In the genomic region with DNA sequence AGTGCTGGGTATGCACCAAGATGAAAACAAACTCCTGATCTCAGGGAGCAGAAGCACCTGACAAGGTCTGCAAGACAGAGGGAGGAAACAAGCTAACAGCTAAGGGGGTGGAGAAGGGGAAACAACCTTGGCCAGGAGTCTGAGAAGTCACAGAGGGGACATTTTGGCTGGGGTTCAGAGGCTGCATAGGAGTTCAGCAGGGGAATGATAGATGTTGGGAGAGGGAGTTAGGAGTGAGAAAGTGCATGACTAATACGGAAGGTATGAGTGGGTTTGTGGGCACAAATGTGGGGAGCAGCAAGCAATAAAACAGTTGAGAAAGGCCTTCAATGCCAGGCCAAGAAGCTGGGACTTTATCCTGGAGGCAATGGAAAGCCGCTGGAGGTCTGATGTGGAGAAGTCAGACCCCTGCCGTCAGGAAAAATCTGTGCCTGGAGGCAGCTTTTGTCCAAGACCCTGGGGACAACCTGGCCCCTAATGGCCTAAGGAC, we compare ENCODE assay signal across 11 cellular contexts. TPM values are rescaled to one million over a fixed set of nuclear protein-coding genes. Genes with fewer than 3 reads are reported as not detected.
A peak's percentile ranks its signal among the peaks of the same experiment; 100 is the strongest.
DNase-seq lines count a peak whose midpoint lies in the region; ATAC-seq, FAIRE-seq and TF ChIP-seq lines count a peak whose summit lies in the region.
"Had no signal": no experiment of that assay in that cellular context is flagged by ENCODE, and none has a peak within 500 bp of the region (broad histone marks: within the 10 kb centered on the region; RNA-seq: fewer than 3 reads in every experiment).

No MANE protein-coding gene starts in this region.

- TF ChIP-seq CTCF in gastrocnemius medialis (IDR thresholded peaks at IDR 0.05 in 4 of 5, conservative IDR thresholded peaks at IDR 0.05 in 1 of 5): no peak

- ATAC-seq in gastrocnemius medialis (no peak), HG02973 (IDR thresholded peaks at IDR 0.05; ENCODE audit: unreplicated experiment) (no peak)
- ATAC-seq: GM12878 had no signal

- H3K36me3 ChIP-seq in gastrocnemius medialis: no peaks in the 10 kb centered on the region

- intact Hi-C loops in gastrocnemius medialis (cut with DNase I; ENCODE audit: low total_unique reads): no loop called here

- FAIRE-seq in H54 (lab: Jason Lieb, UNC): peak; percentile 58
- FAIRE-seq: GM12878 had no signal

- peaks cover 4 to 9% of the 10 kb centered on the region in 2 donors for H3K4me1 ChIP-seq in gastrocnemius medialis

- in situ Hi-C loops in gastrocnemius medialis (cut with MboI; ENCODE audit: low sequenced_read_pairs in 4 of 4): no loop called here

- H3K4me3 ChIP-seq in gastrocnemius medialis: no peak overlapping the region
- H3K4me3 ChIP-seq: GM12878 had no signal

- peaks cover 0 to under 1% (median 0%) of the 10 kb centered on the region in 3 donors for H3K27me3 ChIP-seq in gastrocnemius medialis

- H3K27ac ChIP-seq in epithelial cell of prostate (peak overlapping the region; percentile 99), gastrocnemius medialis (peak overlapping the region in 3 of 4 donors; percentile 27 to 54 (median 45))

- TF ChIP-seq POLR2A in H54 (IDR thresholded peaks at IDR 0.05; ENCODE audit: low read depth, low read length) (no peak), gastrocnemius medialis (IDR thresholded peaks at IDR 0.05) (no peak)

- no peaks in the 10 kb centered on the region for H3K9me3 ChIP-seq in gastrocnemius medialis

- peak; percentile 64 for DNase-seq in H54 (ENCODE audit: insufficient read length, low spot score)
- peak; percentile 93 for DNase-seq in RKO (ENCODE audit: low spot score)
- DNase-seq in epithelial cell of prostate (ENCODE audit: low read depth, low spot score): no peak
- DNase-seq in gastrocnemius medialis: no peak
- no peak for DNase-seq in SKM-1 treated with dmso at 0.1 percent for 144 hours (lab: John Stamatoyannopoulos, UW; ENCODE audit: unreplicated experiment)
- no peak for DNase-seq in DMS153 (lab: John Stamatoyannopoulos, UW)
- no peak for DNase-seq in NCI-H524 (lab: John Stamatoyannopoulos, UW)
- DNase-seq: activated CD4-positive, CD25-positive, alpha-beta regulatory T cell treated with anti-CD3 and anti-CD28 coated beads, Interleukin-2, amount 50 U/mL, for 72 hours; NCI-H524 treated with DMSO at 0.1 percent for 48 hours had no signal

RNA-seq across cellular contexts. Expression of a gene that starts 16.4 kb away (rescaled TPM):
- 1 to 10 TPM; 1.2 to 6.4 (median 2.9) TPM for total RNA-seq in gastrocnemius medialis

Comparison
In these comparisons a context has a peak if more than half of its experiments do, and no peak if none do; other contexts are left out.
1. DNase-seq: peak in H54 (single experiment) and RKO (single experiment); none in epithelial cell of prostate (single experiment), gastrocnemius medialis (0 of 2), SKM-1 treated with dmso at 0.1 percent for 144 hours (single experiment), DMS153 (single experiment) and NCI-H524 (0 of 2).